In genomic region chr9:76662476-76663281, GRCh38 we compare ENCODE assay signal across 17 cellular contexts.
A peak's percentile ranks its signal among the peaks of the same experiment; 100 is the strongest.
DNase-seq lines count a peak whose midpoint lies in the region; ATAC-seq and TF ChIP-seq lines count a peak whose summit lies in the region.
"Had no signal": no experiment of that assay in that cellular context is flagged by ENCODE, and none has a peak within 500 bp of the region (broad histone marks: within the 10 kb centered on the region; RNA-seq: fewer than 3 reads in every experiment).

No MANE protein-coding gene starts in this region.

- H2BK120ac ChIP-seq in H9 (ENCODE audit: low read depth, low read length, poor library complexity, severe bottlenecking) = no peak overlapping the region

- H3K36me3 ChIP-seq in OCI-LY7 (ENCODE audit: insufficient read depth, low read length) = no peaks in the 10 kb centered on the region
- no peaks in the 10 kb centered on the region for H3K36me3 ChIP-seq in adrenal gland (replicated peaks in 1 of 2)
- H3K36me3 ChIP-seq: gastrocnemius medialis, uterus had no signal

- H4K8ac ChIP-seq in H9 (replicated peaks; ENCODE audit: insufficient read length, low read depth, low read length) = no peak overlapping the region

- peaks cover 0 to 3% of the 10 kb centered on the region in 2 experiments; a peak in 1 of 5 replicates for H3K9me3 Mint-ChIP-seq in H9
- H3K9me3 Mint-ChIP-seq: T-helper 1 cell treated with Interleukin-12 subunit alpha and Interleukin-12 subunit beta and Interleukin-4 antibody, amounts not matched to agents 30 μg/mL and 1 μg/mL, for 36 hours had no signal

- no peak overlapping the region for H3T11ph ChIP-seq in H9 (ENCODE audit: low read length)

- no peak for ATAC-seq in GM21619 (IDR thresholded peaks at IDR 0.05; ENCODE audit: unreplicated experiment)
- ATAC-seq: gastrocnemius medialis had no signal

- H3K18ac ChIP-seq in H9 (ENCODE audit: insufficient read length, low read depth, low read length) = no peak overlapping the region

- no peak overlapping the region for H3K4me3 ChIP-seq in LNCaP clone FGC (ENCODE audit: low read depth, low read length)
- no peak overlapping the region for H3K4me3 ChIP-seq in OCI-LY7 (ENCODE audit: low read depth, low read length, poor library complexity, severe bottlenecking)
- no peak overlapping the region for H3K4me3 ChIP-seq in adrenal gland
- H3K4me3 ChIP-seq: dorsolateral prefrontal cortex, gastrocnemius medialis, uterus had no signal

- H4K5ac ChIP-seq in H9 (ENCODE audit: insufficient read length, low read depth, low read length) = no peak overlapping the region

- no peaks in the 10 kb centered on the region for H3K79me1 ChIP-seq in H9 (ENCODE audit: insufficient read depth, low read depth, low read length, poor library complexity, severe bottlenecking)

- H4K20me1 ChIP-seq in OCI-LY7 (ENCODE audit: insufficient read depth, low read length) (no peaks in the 10 kb centered on the region), H9 (ENCODE audit: control insufficient read depth, insufficient read depth, insufficient read length) (no peaks in the 10 kb centered on the region)

- no peak overlapping the region for H2BK5ac ChIP-seq in H9 (ENCODE audit: insufficient read length, low read length)

- H3K79me2 ChIP-seq in OCI-LY7 (ENCODE audit: insufficient read depth, low read depth, low read length) (no peaks in the 10 kb centered on the region), H9 (ENCODE audit: insufficient read depth, low read length) (no peaks in the 10 kb centered on the region)

- H3K27ac ChIP-seq in OCI-LY7 (ENCODE audit: low read depth, low read length, poor library complexity, severe bottlenecking) = no peak overlapping the region
- H3K27ac ChIP-seq in adrenal gland = no peak overlapping the region
- no peak overlapping the region for H3K27ac ChIP-seq in H9 (ENCODE audit: insufficient read length, low read depth, low read length)
- H3K27ac ChIP-seq: gastrocnemius medialis, uterus had no signal

- H3K4me1 ChIP-seq in OCI-LY7 (ENCODE audit: insufficient read depth, low read length, poor library complexity, severe bottlenecking) (peaks cover 25% of the 10 kb centered on the region), adrenal gland (replicated peaks in 1 of 2) (no peaks in the 10 kb centered on the region), H9 (ENCODE audit: insufficient read depth, low read length) (peaks cover 4% of the 10 kb centered on the region; the same call in 1 of the 2 replicates)
- H3K4me1 ChIP-seq: gastrocnemius medialis, uterus had no signal

- peak overlapping the region in 1 of 3 experiments; percentile 80; a peak in 2 of 7 replicates for H3K27ac Mint-ChIP-seq in H9
- H3K27ac Mint-ChIP-seq: activated naive CD8-positive, alpha-beta T cell; T-helper 1 cell treated with Interleukin-12 subunit alpha and Interleukin-12 subunit beta and Interleukin-4 antibody, amounts not matched to agents 30 μg/mL and 1 μg/mL, for 36 hours had no signal

- 36 to 49% (median 47%) methylated on average over 5 to 6 of the region's 6 CpGs for WGBS in adrenal gland, 4 donors
- no CpG with 5 or more reads among the region's 6 CpGs for WGBS in H9 (ENCODE audit: extremely low coverage, insufficient read length, low lambda C conversion rate)

- no peak overlapping the region for H2BK12ac ChIP-seq in H9 (ENCODE audit: insufficient read length, low read depth, low read length)

- H3K4me1 Mint-ChIP-seq in H9 = peaks cover 10 to 12% of the 10 kb centered on the region in 2 experiments

- TF ChIP-seq POLR2A in adrenal gland (IDR thresholded peaks at IDR 0.05) = no peak

- H4K91ac ChIP-seq in H9 (ENCODE audit: insufficient read length, low read depth, low read length) = no peak overlapping the region

- no peak overlapping the region for H2BK15ac ChIP-seq in H9 (ENCODE audit: low read depth, low read length)

- no TSS peak for BruUV-seq in OCI-LY7 (replicated peaks; lab: Mats Ljungman, UMichigan)

- H3K56ac ChIP-seq in H9 (ENCODE audit: insufficient read length, low read depth, low read length) = no peak overlapping the region

- H3K23ac ChIP-seq in H9 (ENCODE audit: insufficient read length, low read depth, low read length) = no peak overlapping the region

- H3K27me3 ChIP-seq in adrenal gland = no peaks in the 10 kb centered on the region
- H3K27me3 ChIP-seq in H9 (ENCODE audit: insufficient read depth, low read length) = no peaks in the 10 kb centered on the region
- H3K27me3 ChIP-seq: dorsolateral prefrontal cortex, gastrocnemius medialis, uterus had no signal

- H3K4ac ChIP-seq in H9 (ENCODE audit: low read depth, low read length) = no peak overlapping the region

- no peaks in the 10 kb centered on the region for H3K9me3 ChIP-seq in OCI-LY7 (ENCODE audit: low read length)
- H3K9me3 ChIP-seq in adrenal gland (replicated peaks in 1 of 3) = no peaks in the 10 kb centered on the region
- no peaks in the 10 kb centered on the region for H3K9me3 ChIP-seq in H9 (ENCODE audit: control insufficient read depth, low read depth, low read length)
- H3K9me3 ChIP-seq: gastrocnemius medialis had no signal

- TF ChIP-seq CTCF in LNCaP clone FGC (IDR thresholded peaks at IDR 0.05; ENCODE audit: control insufficient read depth, extremely low read depth, insufficient read depth) = peak; percentile 49
- TF ChIP-seq CTCF in OCI-LY7 (conservative IDR thresholded peaks at IDR 0.05; ENCODE audit: low read length) = peak; percentile 37; the same call in 1 of the 2 replicates
- no peak for TF ChIP-seq CTCF in adrenal gland (IDR thresholded peaks at IDR 0.05)
- TF ChIP-seq CTCF in H9 (conservative IDR thresholded peaks at IDR 0.05) = no peak

- no peaks in the 10 kb centered on the region for H3K27me3 Mint-ChIP-seq in H9 (ENCODE audit: low read depth)

- no peak overlapping the region for H3K4me3 Mint-ChIP-seq in H9
- H3K4me3 Mint-ChIP-seq: activated naive CD8-positive, alpha-beta T cell; neural crest cell; T-helper 1 cell treated with Interleukin-12 subunit alpha and Interleukin-12 subunit beta and Interleukin-4 antibody, amounts not matched to agents 30 μg/mL and 1 μg/mL, for 36 hours had no signal

- no peak overlapping the region for H2AK5ac ChIP-seq in H9 (ENCODE audit: insufficient read length, low read length)

- H3K4me2 ChIP-seq in OCI-LY7 (ENCODE audit: low read length) (peak overlapping the region; percentile 35), H9 (ENCODE audit: insufficient read depth, insufficient read length, low read length) (no peak overlapping the region)

- no peaks in the 10 kb centered on the region for H3K9me2 ChIP-seq in OCI-LY7 (ENCODE audit: insufficient read depth, low read length)

- DNase-seq in DMS153 (lab: John Stamatoyannopoulos, UW) = peak; percentile 28
- DNase-seq in LNCaP clone FGC (ENCODE audit: low read depth) = peak; percentile 82
- peak; percentile 34 for DNase-seq in OCI-LY7 (ENCODE audit: low spot score)
- peak; percentile 21 for DNase-seq in kidney tubule cell (ENCODE audit: low spot score)
- no peak for DNase-seq in adrenal gland
- DNase-seq in foreskin melanocyte = no peak
- DNase-seq in H9 = no peak
- DNase-seq: AML-193; gastrocnemius medialis; NCI-H526 treated with DMSO at 0.1 percent for 48 hours; stimulated activated CD4-positive, alpha-beta T cell treated with anti-CD3 and anti-CD28 coated beads, Interleukin-12 subunit alpha, Interleukin-12 subunit beta, amount 100 ng/mL, for 4 hours; uterus had no signal

- no peak overlapping the region for H2BK20ac ChIP-seq in H9 (ENCODE audit: low read depth, low read length, poor library complexity, severe bottlenecking)

- no peaks in the 10 kb centered on the region for H3K23me2 ChIP-seq in H9 (ENCODE audit: insufficient read length, low read depth, low read length, poor library complexity, severe bottlenecking)

- POLR2A ChIA-PET in OCI-LY7 (lab: Charles Lee) = interaction anchor here (0.6 to 1.3 kb wide), 4 partner anchors 61 to 207 kb away, joined by 3 to 5 read pairs (median 4); no protein-coding TSS in a partner anchor

- intact Hi-C loops in OCI-LY7 (cut with micrococcal nuclease; ENCODE audit: unreplicated experiment) (loop anchor here (5.0 kb wide), 1 partner anchor 40 kb away; no protein-coding TSS in a partner anchor), adrenal gland (cut with DNase I) (no loop called here)

- H3K9ac ChIP-seq in H9 (ENCODE audit: extremely low read depth, insufficient read length, low read length) = no peak overlapping the region

- H3K36me3 Mint-ChIP-seq in H9 (ENCODE audit: insufficient read depth in 1 of 3, low read depth in 3 of 3) = no peaks in the 10 kb centered on the region
- H3K36me3 Mint-ChIP-seq: activated naive CD8-positive, alpha-beta T cell had no signal

- CTCF ChIA-PET in OCI-LY7 (lab: Charles Lee; ENCODE audit: unreplicated experiment) = no interaction called here

- no peak overlapping the region for H3K14ac ChIP-seq in H9 (ENCODE audit: insufficient read depth, low read length)

- H2AFZ ChIP-seq in OCI-LY7 (ENCODE audit: low read length) = no peak overlapping the region
- H2AFZ ChIP-seq in H9 (ENCODE audit: low read length) = no peak overlapping the region

Comparison
In these comparisons a context has a peak if more than half of its experiments do, and no peak if none do; other contexts are left out.
1. DNase-seq: peak in DMS153 (single experiment), LNCaP clone FGC (single experiment), OCI-LY7 (single experiment) and kidney tubule cell (single experiment); none in adrenal gland (0 of 7), foreskin melanocyte (single experiment) and H9 (single experiment).
2. CTCF ChIP-seq: peak in LNCaP clone FGC (single experiment) and OCI-LY7 (single experiment); none in adrenal gland (0 of 6) and H9 (single experiment).